Comparison of ENCODE assay signal across 8 cellular contexts in the genomic region with DNA sequence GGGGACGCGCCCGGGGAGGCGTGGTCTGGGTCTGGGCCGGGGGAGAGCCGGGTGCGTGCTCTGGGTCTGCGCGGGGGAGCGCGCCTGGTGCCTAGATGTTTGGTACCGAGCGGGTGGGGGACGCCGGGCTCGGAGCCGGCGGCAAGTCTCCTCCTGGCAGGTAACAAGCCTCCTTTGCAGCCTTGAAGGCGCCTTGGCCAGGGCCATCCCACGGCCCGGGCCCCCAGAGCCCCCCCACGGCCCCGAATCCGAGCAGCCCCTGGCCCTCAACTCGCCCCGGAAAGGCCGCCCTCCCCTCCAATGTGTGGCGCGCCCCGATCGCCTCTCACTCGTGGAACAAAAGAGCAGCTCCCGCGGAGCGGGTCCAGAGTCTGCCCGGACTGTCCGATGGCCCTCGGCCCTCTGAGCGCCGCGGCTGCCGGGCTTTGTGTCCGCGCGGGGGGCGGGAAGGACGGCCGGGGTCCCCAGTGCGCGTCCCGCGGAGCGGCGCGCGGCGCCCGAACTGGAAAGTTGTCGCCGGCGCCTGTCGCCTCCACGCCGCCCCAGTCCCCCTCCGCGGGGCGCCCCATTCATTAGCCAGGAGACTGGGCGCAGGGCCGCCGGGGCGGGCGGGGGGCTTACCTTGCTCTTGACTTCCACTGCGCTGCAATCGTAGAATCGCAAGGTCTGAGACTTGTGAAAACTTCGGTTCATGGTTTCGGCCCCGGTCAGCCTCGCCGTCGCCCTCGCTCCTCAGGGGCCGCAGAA. TPM values are rescaled to one million over a fixed set of nuclear protein-coding genes. Genes with fewer than 3 reads are reported as not detected.
DNase-seq lines count a peak whose midpoint lies in the region; ATAC-seq and TF ChIP-seq lines count a peak whose summit lies in the region.

No MANE protein-coding gene starts in this region.

- TF ChIP-seq CTCF in AG04449 (IDR thresholded peaks at IDR 0.05; ENCODE audit: insufficient read depth, low read length, missing control alignments) = no peak
- no peak for TF ChIP-seq CTCF in activated CD8-positive, alpha-beta T cell treated with anti-CD3 and anti-CD28 coated beads for 36 hours (IDR thresholded peaks at IDR 0.05)

- H3K36me3 Mint-ChIP-seq in activated CD8-positive, alpha-beta T cell treated with anti-CD3 and anti-CD28 coated beads for 36 hours (ENCODE audit: low read depth) = no peaks in the 10 kb centered on the region

- peaks cover 4% of the 10 kb centered on the region for H3K4me1 Mint-ChIP-seq in activated CD8-positive, alpha-beta T cell treated with anti-CD3 and anti-CD28 coated beads for 36 hours (ENCODE audit: low read depth)

- POLR2A ChIA-PET in AG04449 (lab: Yijun Ruan, JAX) = no interaction called here
- POLR2A ChIA-PET in activated CD8-positive, alpha-beta T cell treated with anti-CD3 and anti-CD28 coated beads for 36 hours (lab: Charles Lee) = interaction anchor here (0.6 kb wide), 1 partner anchor 858 kb away, joined by 3 read pairs; no protein-coding TSS in a partner anchor

- peaks cover 36% of the 10 kb centered on the region for H3K27me3 Mint-ChIP-seq in activated CD8-positive, alpha-beta T cell treated with anti-CD3 and anti-CD28 coated beads for 36 hours

- peak overlapping the region; percentile 68 for H3K4me3 ChIP-seq in AG04449 (ENCODE audit: low read depth, low read length)

- H3K27ac Mint-ChIP-seq in activated CD8-positive, alpha-beta T cell treated with anti-CD3 and anti-CD28 coated beads for 36 hours = no peak overlapping the region

- H3K9me3 Mint-ChIP-seq in activated CD8-positive, alpha-beta T cell treated with anti-CD3 and anti-CD28 coated beads for 36 hours = no peaks in the 10 kb centered on the region

- intact Hi-C loops in activated CD8-positive, alpha-beta T cell treated with anti-CD3 and anti-CD28 coated beads for 36 hours (cut with micrococcal nuclease) = no loop called here
- intact Hi-C loops in head of caudate nucleus (cut with DNase I) = no loop called here
- intact Hi-C loops in posterior cingulate gyrus (cut with DNase I) = no loop called here

- CTCF ChIA-PET in AG04449 (lab: Yijun Ruan, JAX) = interaction anchor here (0.8 to 12.2 kb wide), 2 partner anchors 89 to 313 kb away, joined by 3 to 195 read pairs; no protein-coding TSS in a partner anchor
- CTCF ChIA-PET in activated CD8-positive, alpha-beta T cell treated with anti-CD3 and anti-CD28 coated beads for 36 hours (lab: Charles Lee) = interaction anchor here (1.0 kb wide), 1 partner anchor 89 kb away, joined by 6 read pairs; no protein-coding TSS in a partner anchor

- peak overlapping the region; percentile 33 for H3K4me3 Mint-ChIP-seq in activated CD8-positive, alpha-beta T cell treated with anti-CD3 and anti-CD28 coated beads for 36 hours

- peak; percentile 55 for ATAC-seq in GM18511 (IDR thresholded peaks at IDR 0.05; ENCODE audit: unreplicated experiment)
- peak; percentile 23 for ATAC-seq in HG03103 (IDR thresholded peaks at IDR 0.05; ENCODE audit: low read depth, unreplicated experiment)
- peak; percentile 54 for ATAC-seq in activated CD8-positive, alpha-beta T cell treated with anti-CD3 and anti-CD28 coated beads for 36 hours

- DNase-seq in AG04449 (ENCODE audit: low read depth, low spot score) (no peak), head of caudate nucleus (peak in 32 of 42 donors; percentile 8 to 54 (median 31)), posterior cingulate gyrus (peak in 6 of 10 donors; percentile 11 to 90 (median 58)), OCI-M1 (lab: John Stamatoyannopoulos, UW) (no peak)
- DNase-seq in activated CD8-positive, alpha-beta T cell treated with anti-CD3 and anti-CD28 coated beads for 36 hours = peak; percentile 23
- DNase-seq in stimulated activated naive CD4-positive, alpha-beta T cell treated with Interleukin-2 at 50 U/mL for 16 hours (lab: John Stamatoyannopoulos, UW) = no peak

RNA-seq across cellular contexts. Expression of gene PARD6G, which starts 0.5 kb away (rescaled TPM):
- total RNA-seq in activated CD8-positive, alpha-beta T cell treated with anti-CD3 and anti-CD28 coated beads for 36 hours = under 1 TPM; 0.16 to 0.23 TPM

Comparison
In these comparisons a context has a peak if more than half of its experiments do, and no peak if none do; other contexts are left out.
1. DNase-seq: peak in activated CD8-positive, alpha-beta T cell treated with anti-CD3 and anti-CD28 coated beads for 36 hours (single experiment), head of caudate nucleus (32 of 42) and posterior cingulate gyrus (6 of 10); none in AG04449 (single experiment), OCI-M1 (single experiment) and stimulated activated naive CD4-positive, alpha-beta T cell treated with Interleukin-2 at 50 U/mL for 16 hours (single experiment).
2. Peak in every context shown above with its lines, with median percentiles within 50 percentile points of each other: ATAC-seq.